In genomic region chr3:8500966-8501365, GRCh38 we compare ENCODE assay signal across 1 cellular context.
TF ChIP-seq lines count a peak whose summit lies in the region.

No MANE protein-coding gene starts in this region.

TF ChIP-seq in SK-N-SH, 30 proteins besides CTCF, POLR2A, EP300 and RAD21 (continued from another document):
- TF ChIP-seq, protein P1, sequence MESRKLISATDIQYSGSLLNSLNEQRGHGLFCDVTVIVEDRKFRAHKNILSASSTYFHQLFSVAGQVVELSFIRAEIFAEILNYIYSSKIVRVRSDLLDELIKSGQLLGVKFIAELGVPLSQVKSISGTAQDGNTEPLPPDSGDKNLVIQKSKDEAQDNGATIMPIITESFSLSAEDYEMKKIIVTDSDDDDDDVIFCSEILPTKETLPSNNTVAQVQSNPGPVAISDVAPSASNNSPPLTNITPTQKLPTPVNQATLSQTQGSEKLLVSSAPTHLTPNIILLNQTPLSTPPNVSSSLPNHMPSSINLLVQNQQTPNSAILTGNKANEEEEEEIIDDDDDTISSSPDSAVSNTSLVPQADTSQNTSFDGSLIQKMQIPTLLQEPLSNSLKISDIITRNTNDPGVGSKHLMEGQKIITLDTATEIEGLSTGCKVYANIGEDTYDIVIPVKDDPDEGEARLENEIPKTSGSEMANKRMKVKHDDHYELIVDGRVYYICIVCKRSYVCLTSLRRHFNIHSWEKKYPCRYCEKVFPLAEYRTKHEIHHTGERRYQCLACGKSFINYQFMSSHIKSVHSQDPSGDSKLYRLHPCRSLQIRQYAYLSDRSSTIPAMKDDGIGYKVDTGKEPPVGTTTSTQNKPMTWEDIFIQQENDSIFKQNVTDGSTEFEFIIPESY (IDR thresholded peaks at IDR 0.05; ENCODE audit: borderline replicate concordance, low read depth): no peak
- TF ChIP-seq PBX3 (IDR thresholded peaks at IDR 0.05): no peak
- TF ChIP-seq, protein P2, sequence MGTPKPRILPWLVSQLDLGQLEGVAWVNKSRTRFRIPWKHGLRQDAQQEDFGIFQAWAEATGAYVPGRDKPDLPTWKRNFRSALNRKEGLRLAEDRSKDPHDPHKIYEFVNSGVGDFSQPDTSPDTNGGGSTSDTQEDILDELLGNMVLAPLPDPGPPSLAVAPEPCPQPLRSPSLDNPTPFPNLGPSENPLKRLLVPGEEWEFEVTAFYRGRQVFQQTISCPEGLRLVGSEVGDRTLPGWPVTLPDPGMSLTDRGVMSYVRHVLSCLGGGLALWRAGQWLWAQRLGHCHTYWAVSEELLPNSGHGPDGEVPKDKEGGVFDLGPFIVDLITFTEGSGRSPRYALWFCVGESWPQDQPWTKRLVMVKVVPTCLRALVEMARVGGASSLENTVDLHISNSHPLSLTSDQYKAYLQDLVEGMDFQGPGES (IDR thresholded peaks at IDR 0.05; ENCODE audit: low read depth, low read length): no peak
- no peak for TF ChIP-seq NRF1 (IDR thresholded peaks at IDR 0.05; ENCODE audit: low read depth, low read length)
- TF ChIP-seq RFX5 (IDR thresholded peaks at IDR 0.05; ENCODE audit: low read length): no peak
- no peak for TF ChIP-seq ELF1 (IDR thresholded peaks at IDR 0.05)
- TF ChIP-seq TCF12 (IDR thresholded peaks at IDR 0.05): no peak
- TF ChIP-seq FOSL2 (IDR thresholded peaks at IDR 0.05; ENCODE audit: borderline replicate concordance, low read depth): no peak
- no peak for TF ChIP-seq MAX (IDR thresholded peaks at IDR 0.05; ENCODE audit: low read depth)
